In genomic region chr11:34640050-34640971, GRCh38 we compare ENCODE assay signal across 11 cellular contexts. TPM values are rescaled to one million over a fixed set of nuclear protein-coding genes. Genes with fewer than 3 reads are reported as not detected.
DNase-seq lines count a peak whose midpoint lies in the region; ATAC-seq, FAIRE-seq and TF ChIP-seq lines count a peak whose summit lies in the region.
"Had no signal": no experiment of that assay in that cellular context is flagged by ENCODE, and none has a peak within 500 bp of the region (broad histone marks: within the 10 kb centered on the region; RNA-seq: fewer than 3 reads in every experiment).

No MANE protein-coding gene starts in this region.

- no peaks in the 10 kb centered on the region for H3K36me3 ChIP-seq in H1 (ENCODE audit: control insufficient read depth in 2 of 4, insufficient read depth in 4 of 4, low read length in 3 of 4)

- no peak overlapping the region for H2BK120ac ChIP-seq in H1 (replicated peaks; ENCODE audit: low read depth, low read length)

- H3K27ac ChIP-seq in H1 (ENCODE audit: low read depth, low read length) = no peak overlapping the region

- H3K79me1 ChIP-seq in H1 (ENCODE audit: low read depth, low read length) = no peaks in the 10 kb centered on the region

- H3K4me2 ChIP-seq in H1 (ENCODE audit: insufficient read depth in 1 of 2, low read depth in 2 of 2, low read length in 2 of 2) = no peak overlapping the region

- H3K4me1 ChIP-seq in H1 (replicated peaks in 1 of 4; ENCODE audit: control insufficient read depth in 3 of 4, insufficient read depth in 4 of 4, low read length in 3 of 4) = no peaks in the 10 kb centered on the region

- H4K91ac ChIP-seq in H1 (replicated peaks; ENCODE audit: insufficient read length, low read length) = peak overlapping the region; percentile 9

- peak overlapping the region; percentile 72; the same call in 1 of the 2 replicates for H2BK15ac ChIP-seq in H1 (ENCODE audit: low read length)

- H4K5ac ChIP-seq in H1 (ENCODE audit: insufficient read length, low read depth, low read length) = no peak overlapping the region

- POLR2A ChIA-PET in H1 (lab: Charles Lee; ENCODE audit: partially characterized antibody) = interaction anchor here (0.6 kb wide), 2 partner anchors 39 to 67 kb away, joined by 3 to 4 read pairs; no protein-coding TSS in a partner anchor

- no peaks in the 10 kb centered on the region for H3K9me3 ChIP-seq in H1 (ENCODE audit: insufficient read depth in 2 of 2, low read depth in 1 of 2, low read length in 1 of 2)

- intact Hi-C loops in sciatic nerve (cut with DNase I) = no loop called here

- no peak overlapping the region for H3K9ac ChIP-seq in H1 (replicated peaks in 1 of 4; ENCODE audit: extremely low read depth in 1 of 4, low read depth in 3 of 4, low read length in 3 of 4)

- peak; percentile 81 for ATAC-seq in GM19467 (IDR thresholded peaks at IDR 0.05; ENCODE audit: unreplicated experiment)
- peak; percentile 41 for ATAC-seq in HG03565 (IDR thresholded peaks at IDR 0.05; ENCODE audit: unreplicated experiment)
- peak; percentile 49 for ATAC-seq in sciatic nerve
- ATAC-seq in GM21528 (IDR thresholded peaks at IDR 0.05; ENCODE audit: low FRiP score, unreplicated experiment) = no peak
- ATAC-seq in HG03039 (IDR thresholded peaks at IDR 0.05; ENCODE audit: unreplicated experiment) = no peak
- no peak for ATAC-seq in SK-N-SH treated with all-trans-retinoic acid at 6 μM for 48 hours

- TF ChIP-seq POLR2A in H1 (IDR thresholded peaks at IDR 0.05; ENCODE audit: control extremely low read depth in 1 of 2, low read depth in 2 of 2, low read length in 2 of 2) = no peak

- no peak overlapping the region for H3K56ac ChIP-seq in H1 (replicated peaks; ENCODE audit: insufficient read length, low read depth, low read length)

- H2BK12ac ChIP-seq in H1 (ENCODE audit: low read depth, low read length) = no peak overlapping the region

- no peak for TF ChIP-seq EP300 in H1 (IDR thresholded peaks at IDR 0.05; ENCODE audit: borderline replicate concordance in 1 of 2, low read depth in 2 of 2, low read length in 2 of 2)

- H2BK5ac ChIP-seq in H1 (ENCODE audit: low read depth, low read length) = no peak overlapping the region; the same call in 1 of the 2 replicates

- no peaks in the 10 kb centered on the region; the same call in 1 of the 2 replicates for H3K23me2 ChIP-seq in H1 (ENCODE audit: low read depth, low read length)

- 0 out of 2 replicates have a peak overlapping the region, but pooled peaks have one; percentile 7 for H2AFZ ChIP-seq in H1 (ENCODE audit: low read length)

- no peak overlapping the region for H2AK5ac ChIP-seq in H1 (ENCODE audit: low read depth, low read length)

- H3K23ac ChIP-seq in H1 (ENCODE audit: insufficient read length) = no peak overlapping the region

- no peak for FAIRE-seq in H1 (lab: Jason Lieb, UNC)

- no peak overlapping the region for H2BK20ac ChIP-seq in H1 (ENCODE audit: low read length)

- no peak overlapping the region for H3K18ac ChIP-seq in H1 (ENCODE audit: extremely low read depth, low read length)

- H3K14ac ChIP-seq in H1 (ENCODE audit: insufficient read length) = no peak overlapping the region

- H4K20me1 ChIP-seq in H1 (replicated peaks in 1 of 2; ENCODE audit: control insufficient read depth in 1 of 2, insufficient read depth in 2 of 2, low read length in 2 of 2) = no peaks in the 10 kb centered on the region

- no peak overlapping the region for H4K8ac ChIP-seq in H1 (ENCODE audit: extremely low read depth, insufficient read depth, low read length)

- no peak overlapping the region for H3K4me3 ChIP-seq in H1 (ENCODE audit: extremely low read depth in 1 of 4, insufficient read depth in 2 of 4, low read depth in 3 of 4, low read length in 4 of 4)

- 88% methylated on average over 9 of the region's 9 CpGs; no CpG with 5 or more reads in 1 of the 2 experiments for WGBS in H1 (ENCODE audit: extremely low coverage in 1 of 2, insufficient coverage in 1 of 2, insufficient read length in 1 of 2, insufficient replicate concordance in 2 of 2, low coverage in 1 of 2, low lambda C conversion rate in 2 of 2, missing lambda C conversion rate in 1 of 2), 2 experiments

- H3K27me3 ChIP-seq in H1 (replicated peaks in 1 of 4; ENCODE audit: control insufficient read depth in 3 of 4, extremely low read depth in 1 of 4, insufficient read depth in 3 of 4, low read length in 3 of 4) = no peaks in the 10 kb centered on the region

- no peaks in the 10 kb centered on the region for H3K79me2 ChIP-seq in H1 (ENCODE audit: control insufficient read depth in 1 of 2, insufficient read depth in 2 of 2, low read length in 2 of 2)

- CTCF ChIA-PET in H1 (lab: Charles Lee; ENCODE audit: partially characterized antibody) = interaction anchor here (0.9 to 1.4 kb wide), 4 partner anchors 8 to 149 kb away, joined by 3 read pairs; no protein-coding TSS in a partner anchor

- no peak overlapping the region for H3K4ac ChIP-seq in H1 (replicated peaks; ENCODE audit: insufficient read length, low read depth, low read length)

- DNase-seq in H1 (ENCODE audit: low read depth in 1 of 2, low spot score in 2 of 2) (no peak), sciatic nerve (ENCODE audit: low spot score) (no peak), COR-L47 (lab: John Stamatoyannopoulos, UW) (no peak)
- DNase-seq: activated T-cell treated with anti-CD3 and anti-CD28 coated beads, Interleukin-2, amount 50 U/mL, for 48 hours; NCI-H1694 had no signal

- no peak for TF ChIP-seq CTCF in H1 (IDR thresholded peaks at IDR 0.05; ENCODE audit: control extremely low read depth in 1 of 3, insufficient read depth in 1 of 3, low read depth in 1 of 3, low read length in 3 of 3)

- no peak for TF ChIP-seq RAD21 in H1 (IDR thresholded peaks at IDR 0.05 in 1 of 2, conservative IDR thresholded peaks at IDR 0.05 in 1 of 2; ENCODE audit: low read depth in 2 of 2, low read length in 2 of 2)

TF ChIP-seq in H1, 55 proteins besides CTCF, POLR2A, EP300 and RAD21 (continues in another document):
- TF ChIP-seq KDM4A (IDR thresholded peaks at IDR 0.05; ENCODE audit: low read depth, low read length, severe bottlenecking) (no peak), ATF3 (IDR thresholded peaks at IDR 0.05; ENCODE audit: insufficient read depth, low read depth, low read length) (no peak), RBBP5 (IDR thresholded peaks at IDR 0.05; ENCODE audit: borderline replicate concordance, low read depth, low read length) (no peak), RXRA (IDR thresholded peaks at IDR 0.05; ENCODE audit: insufficient read depth, low read depth, low read length) (no peak), EZH2 (IDR thresholded peaks at IDR 0.05; ENCODE audit: low read depth, low read length, severe bottlenecking) (no peak), SAP30 (IDR thresholded peaks at IDR 0.05; ENCODE audit: insufficient read depth, insufficient replicate concordance, low read length) (no peak), CREB1 (IDR thresholded peaks at IDR 0.05) (no peak), HDAC6 (IDR thresholded peaks at IDR 0.05; ENCODE audit: low read depth, low read length) (no peak), NANOG (IDR thresholded peaks at IDR 0.05; ENCODE audit: insufficient read depth, low read depth, low read length, poor library complexity, severe bottlenecking) (no peak), SUZ12 (IDR thresholded peaks at IDR 0.05; ENCODE audit: low read length) (no peak)

TF ChIP-seq in SK-N-SH treated with all-trans-retinoic acid at 6 μM for 48 hours, 23 proteins besides CTCF, POLR2A, EP300 and RAD21:
- TF ChIP-seq SNAI2 (CRISPR knock-in tag; IDR thresholded peaks at IDR 0.05) (no peak), TOX (CRISPR knock-in tag; IDR thresholded peaks at IDR 0.05; ENCODE audit: borderline replicate concordance) (no peak), ZC3H10 (CRISPR knock-in tag; IDR thresholded peaks at IDR 0.05) (no peak), BACH2 (CRISPR knock-in tag; IDR thresholded peaks at IDR 0.05; ENCODE audit: borderline replicate concordance) (no peak), TSHZ2 (CRISPR knock-in tag; IDR thresholded peaks at IDR 0.05) (no peak), ZNF70 (CRISPR knock-in tag; IDR thresholded peaks at IDR 0.05) (no peak)

RNA-seq across cellular contexts. Expression of gene EHF, which starts 19.4 kb away (rescaled TPM):
- not detected in 2 replicates for total RNA-seq in H1 (2021; fragmentation: NEBNext Ultra II Directional; extraction: Animal tissue kit (Norgen Biotek cat#: 25700))
- polyA plus RNA-seq in H1 (2011; rRNA removed) = not detected in 2 replicates
- polyA plus RNA-seq in H1 (2011; cell fraction: cytosol; rRNA removed) = not detected
- polyA plus RNA-seq in H1 (2011; cell fraction: nucleus; rRNA removed) = not detected
- not detected in 4 replicates for polyA plus RNA-seq in H1 (2012, experiment 1 of 2)
- polyA plus RNA-seq in H1 (2012, experiment 2 of 2) = not detected
- polyA plus RNA-seq in H1 (2013, experiment 1 of 2) = not detected
- not detected for polyA plus RNA-seq in H1 (2013, experiment 2 of 2)
- polyA minus RNA-seq in H1 (2011; rRNA and poly(A)+ RNA removed) = not detected in 2 replicates
- polyA minus RNA-seq in H1 (2011; cell fraction: cytosol; rRNA and poly(A)+ RNA removed) = not detected
- polyA minus RNA-seq in H1 (2011; cell fraction: nucleus; rRNA and poly(A)+ RNA removed) = not detected
- total RNA-seq in sciatic nerve = 0.18 TPM
- total RNA-seq: glomerular endothelial cell had no signal

Comparison
In these comparisons a context has a peak if more than half of its experiments do, and no peak if none do; other contexts are left out.
1. ATAC-seq: peak in GM19467 (single experiment), HG03565 (single experiment) and sciatic nerve (single experiment); none in GM21528 (single experiment), HG03039 (single experiment) and SK-N-SH treated with all-trans-retinoic acid at 6 μM for 48 hours (single experiment).